Comparison of ENCODE assay signal across 11 cellular contexts in the genomic region with DNA sequence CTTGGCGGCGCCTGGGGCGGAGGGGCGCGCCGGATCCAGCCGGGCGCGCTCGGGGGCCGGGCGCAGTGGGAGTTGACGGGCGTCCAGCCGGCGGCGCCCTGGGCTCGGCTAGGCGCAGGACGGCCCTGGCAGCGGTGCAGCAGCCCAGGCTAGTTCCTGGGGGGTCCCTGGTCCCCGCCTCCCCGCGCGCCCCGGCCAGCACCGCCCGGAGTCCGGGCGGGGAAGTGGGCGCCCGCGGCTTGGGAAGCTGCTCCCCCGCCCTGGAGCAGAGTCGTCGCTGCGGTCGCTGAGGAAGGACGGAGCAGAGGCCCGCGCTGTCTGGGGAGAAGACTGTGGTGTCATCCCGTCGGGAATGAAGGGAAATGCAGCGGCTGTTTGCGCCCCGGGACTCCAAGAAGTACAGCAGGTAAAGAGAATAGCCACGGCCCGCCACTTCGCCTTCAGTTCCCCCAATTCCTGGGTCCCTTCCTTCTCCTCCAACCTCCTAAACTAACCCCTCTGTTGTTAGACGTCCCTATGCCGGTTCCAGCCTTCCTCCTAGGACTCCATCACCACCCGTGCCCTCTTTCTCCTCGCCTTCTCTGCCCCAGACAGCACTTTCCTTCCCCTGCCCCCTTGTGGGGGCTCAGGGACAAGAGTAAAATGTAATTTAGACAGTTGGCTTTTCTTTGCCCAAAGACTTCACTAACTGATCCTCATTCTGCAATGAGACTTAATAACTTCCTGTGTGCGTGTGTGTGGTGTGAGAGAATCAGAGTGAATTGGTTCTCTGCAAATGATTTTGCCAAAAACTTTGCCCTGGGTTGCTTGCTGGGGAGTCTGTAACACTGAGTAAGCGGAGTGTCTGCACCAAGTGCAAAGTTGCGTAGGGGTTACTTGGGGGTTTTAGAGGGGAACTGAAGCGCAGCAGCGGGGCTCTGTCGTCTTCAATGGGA. TPM values are rescaled to one million over a fixed set of nuclear protein-coding genes. Genes with fewer than 3 reads are reported as not detected.
DNase-seq lines count a peak whose midpoint lies in the region; ATAC-seq and TF ChIP-seq lines count a peak whose summit lies in the region.
"Had no signal": no experiment of that assay in that cellular context is flagged by ENCODE, and none has a peak within 500 bp of the region (broad histone marks: within the 10 kb centered on the region; RNA-seq: fewer than 3 reads in every experiment).

No MANE protein-coding gene starts in this region.

- no peak overlapping the region for H3K27ac ChIP-seq in parathyroid adenoma
- H3K27ac ChIP-seq: adrenal gland had no signal

- no peaks in the 10 kb centered on the region for H3K4me1 ChIP-seq in parathyroid adenoma
- H3K4me1 ChIP-seq: adrenal gland had no signal

- H3K4me2 ChIP-seq in parathyroid adenoma (ENCODE audit: low read length) = peak overlapping the region; percentile 93

- H3K27ac Mint-ChIP-seq in CD14-positive monocyte = peak overlapping the region in 1 of 7 donors; percentile 38
- no peak overlapping the region for H3K27ac Mint-ChIP-seq in effector memory CD8-positive, alpha-beta T cell
- H3K27ac Mint-ChIP-seq: stimulated activated memory B cell treated with anti-CD40 and anti-IgM and Interleukin-4, amounts not matched to agents 10 μg/mL and 1 μg/mL and 100 μg/mL, for 72 hours had no signal

- no peaks in the 10 kb centered on the region for H3K9me3 ChIP-seq in parathyroid adenoma (ENCODE audit: control insufficient read depth, low read length)
- H3K9me3 ChIP-seq: adrenal gland had no signal

- H3K27me3 Mint-ChIP-seq in CD14-positive monocyte (ENCODE audit: low read depth in 3 of 3) = peaks cover 25 to 33% (median 31%) of the 10 kb centered on the region in 3 donors
- H3K27me3 Mint-ChIP-seq in effector memory CD8-positive, alpha-beta T cell = peaks cover 25 to 40% of the 10 kb centered on the region in 2 donors

- H3K36me3 ChIP-seq in parathyroid adenoma (ENCODE audit: control insufficient read depth, insufficient read depth, low read length) = no peaks in the 10 kb centered on the region
- H3K36me3 ChIP-seq: adrenal gland had no signal

- TF ChIP-seq CTCF in CD14-positive monocyte (IDR thresholded peaks at IDR 0.05) (no peak), parathyroid adenoma (IDR thresholded peaks at IDR 0.05) (no peak)

- no peaks in the 10 kb centered on the region for H3K36me3 Mint-ChIP-seq in CD14-positive monocyte
- H3K36me3 Mint-ChIP-seq in effector memory CD8-positive, alpha-beta T cell (ENCODE audit: insufficient read depth) = no peaks in the 10 kb centered on the region
- H3K36me3 Mint-ChIP-seq: stimulated activated memory B cell treated with anti-CD40 and anti-IgM and Interleukin-4, amounts not matched to agents 10 μg/mL and 1 μg/mL and 100 μg/mL, for 72 hours had no signal

- no peak for ATAC-seq in GM21367 (IDR thresholded peaks at IDR 0.05; ENCODE audit: unreplicated experiment)
- no peak for ATAC-seq in GM21825 (IDR thresholded peaks at IDR 0.05; ENCODE audit: unreplicated experiment)
- ATAC-seq in effector memory CD8-positive, alpha-beta T cell (replicated peaks) = no peak
- ATAC-seq: HCT116; stimulated activated memory B cell treated with anti-CD40 and anti-IgM and Interleukin-4, amounts not matched to agents 10 μg/mL and 1 μg/mL and 100 μg/mL, for 72 hours had no signal

- intact Hi-C loops in CD14-positive monocyte (cut with micrococcal nuclease) = no loop called here

- no peaks in the 10 kb centered on the region for H3K79me2 ChIP-seq in parathyroid adenoma

- peak overlapping the region; percentile 59 to 91 for H3K4me3 Mint-ChIP-seq in CD14-positive monocyte
- no peak overlapping the region for H3K4me3 Mint-ChIP-seq in effector memory CD8-positive, alpha-beta T cell
- H3K4me3 Mint-ChIP-seq: stimulated activated memory B cell treated with anti-CD40 and anti-IgM and Interleukin-4, amounts not matched to agents 10 μg/mL and 1 μg/mL and 100 μg/mL, for 72 hours had no signal

- DNase-seq in CD14-positive monocyte (ENCODE audit: low spot score) (no peak), MV-4-11 (lab: John Stamatoyannopoulos, UW) (peak; percentile 66), fibroblast of the conjunctiva (ENCODE audit: low read depth) (peak; percentile 36)
- DNase-seq in activated CD4-positive, alpha-beta T cell treated with anti-CD3 and anti-CD28 coated beads, Interleukin-2, amount 50 U/mL, for 48 hours = no peak
- DNase-seq in effector memory CD8-positive, alpha-beta T cell = no peak
- DNase-seq: adrenal gland had no signal

- H3K27me3 ChIP-seq in parathyroid adenoma (ENCODE audit: control insufficient read depth, insufficient read depth, low read length) = no peaks in the 10 kb centered on the region

- H3K4me1 Mint-ChIP-seq in CD14-positive monocyte = peaks cover 16% of the 10 kb centered on the region
- H3K4me1 Mint-ChIP-seq in effector memory CD8-positive, alpha-beta T cell (ENCODE audit: low read depth in 2 of 2) = peaks cover 0 to 6% of the 10 kb centered on the region in 2 donors

- peaks cover 2 to 31% (median 13%) of the 10 kb centered on the region in 7 donors for H3K9me3 Mint-ChIP-seq in CD14-positive monocyte
- no peaks in the 10 kb centered on the region for H3K9me3 Mint-ChIP-seq in effector memory CD8-positive, alpha-beta T cell
- H3K9me3 Mint-ChIP-seq: stimulated activated memory B cell treated with anti-CD40 and anti-IgM and Interleukin-4, amounts not matched to agents 10 μg/mL and 1 μg/mL and 100 μg/mL, for 72 hours had no signal

- no peak overlapping the region for H3K9ac ChIP-seq in parathyroid adenoma

- peak overlapping the region; percentile 53 for H2AFZ ChIP-seq in parathyroid adenoma

- H3K4me3 ChIP-seq in parathyroid adenoma (ENCODE audit: low read depth, low read length) = peak overlapping the region; percentile 60

RNA-seq across cellular contexts. Expression of a gene that starts 20.3 kb away (rescaled TPM):
- polyA plus RNA-seq in CD14-positive monocyte = not detected

Comparison
In these comparisons a context has a peak if more than half of its experiments do, and no peak if none do; other contexts are left out.
1. DNase-seq: peak in MV-4-11 (single experiment) and fibroblast of the conjunctiva (single experiment); none in CD14-positive monocyte (single experiment), activated CD4-positive, alpha-beta T cell treated with anti-CD3 and anti-CD28 coated beads, Interleukin-2, amount 50 U/mL, for 48 hours (0 of 2) and effector memory CD8-positive, alpha-beta T cell (0 of 3).
2. H3K4me3 Mint-ChIP-seq: peak in CD14-positive monocyte (2 of 2); none in effector memory CD8-positive, alpha-beta T cell (0 of 2).